Comparison of ENCODE assay signal across 9 cellular contexts in genomic region chr9:72974501-72974900, GRCh38. TPM values are rescaled to one million over a fixed set of nuclear protein-coding genes. Genes with fewer than 3 reads are reported as not detected.
"Had no signal": no experiment of that assay in that cellular context is flagged by ENCODE, and none has a peak within 500 bp of the region (broad histone marks: within the 10 kb centered on the region; RNA-seq: fewer than 3 reads in every experiment).

No MANE protein-coding gene starts in this region.

- H3K4me1 ChIP-seq: HAP-1 had no signal

- FAIRE-seq: H1, HTR-8/SVneo, K562 had no signal

- H3K9me3 ChIP-seq: HAP-1 had no signal

- H3K4me3 ChIP-seq: GM23338, HAP-1, K562 had no signal

- H3K36me3 ChIP-seq: HAP-1 had no signal

- DNase-seq: H7, HFFc6, IMR-90, KG1 had no signal

RNA-seq across cellular contexts. Expression of gene ALDH1A1, which starts 21.6 kb away (rescaled TPM):
- total RNA-seq: IMR-90 had no signal
- polyA plus RNA-seq: IMR-90 had no signal
